ENCODE assay signal across 9 cellular contexts in genomic region chr2:238202326-238203103, GRCh38. TPM values are rescaled to one million over a fixed set of nuclear protein-coding genes. Genes with fewer than 3 reads are reported as not detected.
DNase-seq lines count a peak whose midpoint lies in the region; ATAC-seq, FAIRE-seq and TF ChIP-seq lines count a peak whose summit lies in the region.
"Had no signal": no experiment of that assay in that cellular context is flagged by ENCODE, and none has a peak within 500 bp of the region (broad histone marks: within the 10 kb centered on the region; RNA-seq: fewer than 3 reads in every experiment).

No MANE protein-coding gene starts in this region.

- no peak for FAIRE-seq in RCC 7860 (lab: Jason Lieb, UNC)

- H3K9me3 ChIP-seq in CD4-positive, CD25-positive, alpha-beta regulatory T cell (ENCODE audit: control insufficient read depth in 2 of 2, low read length in 2 of 2): no peaks in the 10 kb centered on the region
- no peaks in the 10 kb centered on the region for H3K9me3 ChIP-seq in prostate gland

- peaks cover 9% of the 10 kb centered on the region for H3K36me3 Mint-ChIP-seq in CD4-positive, CD25-positive, alpha-beta regulatory T cell
- peaks cover 17% of the 10 kb centered on the region for H3K36me3 Mint-ChIP-seq in activated CD4-positive, alpha-beta T cell treated with anti-CD3 and anti-CD28 coated beads, Interleukin-2, amount 10 ng/mL, durations not matched to agents 7 days and 5 days (ENCODE audit: low read depth)

- TF ChIP-seq POLR2A in prostate gland (IDR thresholded peaks at IDR 0.05): no peak

- CTCF ChIA-PET in activated CD4-positive, alpha-beta T cell treated with anti-CD3 and anti-CD28 coated beads, Interleukin-2, amount 10 ng/mL, durations not matched to agents 7 days and 5 days (lab: Charles Lee): interaction anchor here (1.0 to 2.1 kb wide), 5 partner anchors 9 to 346 kb away, joined by 3 to 6 read pairs (median 3); no protein-coding TSS in a partner anchor

- intact Hi-C loops in prostate gland (cut with DNase I): no loop called here

- H3K4me1 ChIP-seq in CD4-positive, CD25-positive, alpha-beta regulatory T cell (ENCODE audit: control insufficient read depth, insufficient read depth, low read length, poor library complexity, severe bottlenecking): peaks cover 55% of the 10 kb centered on the region
- H3K4me1 ChIP-seq in prostate gland (replicated peaks): peaks cover 6% of the 10 kb centered on the region

- H3K27me3 Mint-ChIP-seq in CD4-positive, CD25-positive, alpha-beta regulatory T cell: no peaks in the 10 kb centered on the region
- no peaks in the 10 kb centered on the region for H3K27me3 Mint-ChIP-seq in activated CD4-positive, alpha-beta T cell treated with anti-CD3 and anti-CD28 coated beads, Interleukin-2, amount 10 ng/mL, durations not matched to agents 7 days and 5 days

- H3K27ac Mint-ChIP-seq in CD4-positive, CD25-positive, alpha-beta regulatory T cell: peak overlapping the region; percentile 63 to 89 (median 83)
- peak overlapping the region; percentile 92 for H3K27ac Mint-ChIP-seq in activated CD4-positive, alpha-beta T cell treated with anti-CD3 and anti-CD28 coated beads, Interleukin-2, amount 10 ng/mL, durations not matched to agents 7 days and 5 days

- peak overlapping the region; percentile 81 for H3K4me3 ChIP-seq in CD4-positive, CD25-positive, alpha-beta regulatory T cell (ENCODE audit: low read depth, low read length)
- H3K4me3 ChIP-seq in HFF-Myc (replicated peaks; ENCODE audit: low read depth, low read length): peak overlapping the region; percentile 79
- H3K4me3 ChIP-seq in prostate gland: peak overlapping the region; percentile 85 to 95

- H3K36me3 ChIP-seq in CD4-positive, CD25-positive, alpha-beta regulatory T cell (ENCODE audit: control insufficient read depth, insufficient read depth, low read length): no peaks in the 10 kb centered on the region
- no peaks in the 10 kb centered on the region for H3K36me3 ChIP-seq in prostate gland

- peaks cover 34 to 61% (median 48%) of the 10 kb centered on the region in 4 donors for H3K4me1 Mint-ChIP-seq in CD4-positive, CD25-positive, alpha-beta regulatory T cell
- peaks cover 48% of the 10 kb centered on the region for H3K4me1 Mint-ChIP-seq in activated CD4-positive, alpha-beta T cell treated with anti-CD3 and anti-CD28 coated beads, Interleukin-2, amount 10 ng/mL, durations not matched to agents 7 days and 5 days

- peaks cover 0 to 3% (median 0%) of the 10 kb centered on the region in 7 donors for H3K9me3 Mint-ChIP-seq in CD4-positive, CD25-positive, alpha-beta regulatory T cell
- H3K9me3 Mint-ChIP-seq in activated CD4-positive, alpha-beta T cell treated with anti-CD3 and anti-CD28 coated beads, Interleukin-2, amount 10 ng/mL, durations not matched to agents 7 days and 5 days: no peaks in the 10 kb centered on the region

- POLR2A ChIA-PET in activated CD4-positive, alpha-beta T cell treated with anti-CD3 and anti-CD28 coated beads, Interleukin-2, amount 10 ng/mL, durations not matched to agents 7 days and 5 days (lab: Charles Lee): interaction anchor here (0.6 kb wide), 1 partner anchor 286 kb away, joined by 4 read pairs; no protein-coding TSS in a partner anchor

- H3K27ac ChIP-seq in CD4-positive, CD25-positive, alpha-beta regulatory T cell (ENCODE audit: insufficient read depth, low read length, poor library complexity, severe bottlenecking): peak overlapping the region; percentile 75
- peak overlapping the region; percentile 83 to 93 for H3K27ac ChIP-seq in prostate gland

- TF ChIP-seq CTCF in HFF-Myc (IDR thresholded peaks at IDR 0.05; ENCODE audit: low read depth, low read length, missing control alignments): no peak
- no peak for TF ChIP-seq CTCF in prostate gland (IDR thresholded peaks at IDR 0.05)

- no peak for ATAC-seq in CD4-positive, CD25-positive, alpha-beta regulatory T cell (ENCODE audit: low read depth in 2 of 2)

- peak overlapping the region; percentile 90 to 97 (median 94) for H3K4me3 Mint-ChIP-seq in CD4-positive, CD25-positive, alpha-beta regulatory T cell
- H3K4me3 Mint-ChIP-seq in activated CD4-positive, alpha-beta T cell treated with anti-CD3 and anti-CD28 coated beads, Interleukin-2, amount 10 ng/mL, durations not matched to agents 7 days and 5 days: peak overlapping the region; percentile 88

- DNase-seq in CD4-positive, CD25-positive, alpha-beta regulatory T cell: peak in 2 of 3 donors; percentile 9 to 39
- DNase-seq in HFF-Myc (ENCODE audit: extremely low read depth, low read depth) (no peak), fibroblast of peridontal ligament (ENCODE audit: extremely low read depth) (peak; percentile 42), prostate gland (ENCODE audit: low spot score) (no peak), LoVo (ENCODE audit: low spot score) (no peak), mucosa of gallbladder (ENCODE audit: low spot score) (no peak), RCC 7860 (ENCODE audit: low spot score) (no peak)
- peak; percentile 27 for DNase-seq in activated CD4-positive, alpha-beta T cell treated with anti-CD3 and anti-CD28 coated beads, Interleukin-2, amount 10 ng/mL, durations not matched to agents 7 days and 5 days

- H3K27me3 ChIP-seq in CD4-positive, CD25-positive, alpha-beta regulatory T cell (ENCODE audit: control insufficient read depth, insufficient read depth, low read length): no peaks in the 10 kb centered on the region
- H3K27me3 ChIP-seq in prostate gland (replicated peaks; ENCODE audit: insufficient read depth): no peaks in the 10 kb centered on the region

- 6% methylated on average over 30 of the region's 30 CpGs for WGBS in prostate gland

RNA-seq across cellular contexts. Expression of gene ILKAP, which starts 1.0 kb away (rescaled TPM):
- total RNA-seq in CD4-positive, CD25-positive, alpha-beta regulatory T cell: 122 TPM
- polyA plus RNA-seq in CD4-positive, CD25-positive, alpha-beta regulatory T cell: 10 to 100 TPM; 39.7 to 52.4 (median 49.2) TPM
- 10 to 100 TPM; 59.1 to 63.2 TPM for total RNA-seq in activated CD4-positive, alpha-beta T cell treated with anti-CD3 and anti-CD28 coated beads, Interleukin-2, amount 10 ng/mL, durations not matched to agents 7 days and 5 days
- total RNA-seq in prostate gland (10 to 100 TPM; 33.6 to 41.8 TPM), mucosa of gallbladder (40.5 TPM)

RNA-seq across cellular contexts. Expression of gene HES6, which starts 37.3 kb away (rescaled TPM):
- total RNA-seq in CD4-positive, CD25-positive, alpha-beta regulatory T cell: 1.5 TPM
- 1 to 10 TPM; 2.1 to 3.9 (median 2.5) TPM for polyA plus RNA-seq in CD4-positive, CD25-positive, alpha-beta regulatory T cell
- 1 to 10 TPM; 1.8 to 3.2 TPM for total RNA-seq in activated CD4-positive, alpha-beta T cell treated with anti-CD3 and anti-CD28 coated beads, Interleukin-2, amount 10 ng/mL, durations not matched to agents 7 days and 5 days
- total RNA-seq in prostate gland: 10 to 100 TPM in 1 of 2 donors, 1 to 10 TPM in 1; 2.9 to 17.7 TPM
- total RNA-seq in mucosa of gallbladder: 18.0 TPM

RNA-seq across cellular contexts. Expression of gene ERFE, which starts 43.7 kb away (rescaled TPM):
- not detected for total RNA-seq in CD4-positive, CD25-positive, alpha-beta regulatory T cell
- polyA plus RNA-seq in CD4-positive, CD25-positive, alpha-beta regulatory T cell: under 1 TPM in 1 of 4 donors, not detected in 3; 0.29 TPM
- not detected for total RNA-seq in activated CD4-positive, alpha-beta T cell treated with anti-CD3 and anti-CD28 coated beads, Interleukin-2, amount 10 ng/mL, durations not matched to agents 7 days and 5 days
- total RNA-seq in prostate gland (1 to 10 TPM in 1 of 2 donors, not detected in 1; 7.7 TPM), mucosa of gallbladder (0.35 TPM)
- total RNA-seq: T-helper 1 cell treated with Interleukin-12 subunit alpha and Interleukin-12 subunit beta and Interleukin-4 antibody, amounts not matched to agents 30 ng/mL and 1 ng/mL, for 36 hours had no signal

Comparison
In these comparisons a context has a peak if more than half of its experiments do, and no peak if none do; other contexts are left out.
1. DNase-seq: peak in CD4-positive, CD25-positive, alpha-beta regulatory T cell (2 of 3), activated CD4-positive, alpha-beta T cell treated with anti-CD3 and anti-CD28 coated beads, Interleukin-2, amount 10 ng/mL, durations not matched to agents 7 days and 5 days (single experiment) and fibroblast of peridontal ligament (single experiment); none in HFF-Myc (single experiment), prostate gland (single experiment), LoVo (single experiment), mucosa of gallbladder (single experiment) and RCC 7860 (single experiment).
2. Peak in every context shown above with its lines, with median percentiles within 50 percentile points of each other: H3K4me3 ChIP-seq.